ENCODE assay signal across 21 cellular contexts in genomic region chr17:21202512-21202911, GRCh38.
"Had no signal": no experiment of that assay in that cellular context is flagged by ENCODE, and none has a peak within 500 bp of the region (broad histone marks: within the 10 kb centered on the region; RNA-seq: fewer than 3 reads in every experiment).

No MANE protein-coding gene starts in this region.

- H3K27me3 ChIP-seq: esophagus squamous epithelium, left lung, right atrium auricular region, suprapubic skin, transverse colon had no signal

- H3K9ac ChIP-seq: parathyroid adenoma had no signal

- DNase-seq: caudate nucleus; cerebellar nuclear complex; cortex of kidney; effector memory CD8-positive, alpha-beta T cell; erythroblast; esophagus squamous epithelium; foreskin melanocyte; head of caudate nucleus; kidney; left cardiac atrium; left lung; natural killer cell; stimulated activated CD4-positive, alpha-beta T cell treated with anti-CD3 and anti-CD28 coated beads, Interleukin-2, amount 100 ng/mL, for 24 hours; stimulated activated CD4-positive, alpha-beta T cell treated with anti-CD3 and anti-CD28 coated beads, Interleukin-4, amount 100 ng/mL, for 24 hours; stimulated activated naive CD8-positive, alpha-beta T cell treated with anti-CD3 and anti-CD28 coated beads, Interleukin-15, Interleukin-2, amounts not matched to agents 100 U/mL and 50 U/mL, for 24 hours; transverse colon had no signal

- ATAC-seq: effector memory CD8-positive, alpha-beta T cell; left cardiac atrium; left lung; natural killer cell; sciatic nerve; stimulated activated effector memory CD8-positive, alpha-beta T cell treated with anti-CD3 and anti-CD28 coated beads, Interleukin-12 subunit alpha, Interleukin-12 subunit beta, amount 100 ng/mL, for 72 hours; stimulated activated naive CD8-positive, alpha-beta T cell treated with anti-CD3 and anti-CD28 coated beads, Interleukin-15, Interleukin-2, amounts not matched to agents 100 U/mL and 50 U/mL, for 24 hours had no signal

- H3K4me3 ChIP-seq: esophagus squamous epithelium, left lung, right atrium auricular region, suprapubic skin, transverse colon had no signal

- H3K9me3 ChIP-seq: esophagus squamous epithelium, left lung, right atrium auricular region, suprapubic skin, transverse colon had no signal

- H3K27ac ChIP-seq: left lung, parathyroid adenoma, right atrium auricular region, suprapubic skin, transverse colon had no signal
